1 cellular context compared by ENCODE assay signal in genomic region chr20:34706912-34707784, GRCh38.
TF ChIP-seq lines count a peak whose summit lies in the region.

No MANE protein-coding gene starts in this region.

TF ChIP-seq in HepG2, 621 proteins besides CTCF, POLR2A, EP300 and RAD21 (continued from another document and continues in another):
- TF ChIP-seq, protein P1, sequence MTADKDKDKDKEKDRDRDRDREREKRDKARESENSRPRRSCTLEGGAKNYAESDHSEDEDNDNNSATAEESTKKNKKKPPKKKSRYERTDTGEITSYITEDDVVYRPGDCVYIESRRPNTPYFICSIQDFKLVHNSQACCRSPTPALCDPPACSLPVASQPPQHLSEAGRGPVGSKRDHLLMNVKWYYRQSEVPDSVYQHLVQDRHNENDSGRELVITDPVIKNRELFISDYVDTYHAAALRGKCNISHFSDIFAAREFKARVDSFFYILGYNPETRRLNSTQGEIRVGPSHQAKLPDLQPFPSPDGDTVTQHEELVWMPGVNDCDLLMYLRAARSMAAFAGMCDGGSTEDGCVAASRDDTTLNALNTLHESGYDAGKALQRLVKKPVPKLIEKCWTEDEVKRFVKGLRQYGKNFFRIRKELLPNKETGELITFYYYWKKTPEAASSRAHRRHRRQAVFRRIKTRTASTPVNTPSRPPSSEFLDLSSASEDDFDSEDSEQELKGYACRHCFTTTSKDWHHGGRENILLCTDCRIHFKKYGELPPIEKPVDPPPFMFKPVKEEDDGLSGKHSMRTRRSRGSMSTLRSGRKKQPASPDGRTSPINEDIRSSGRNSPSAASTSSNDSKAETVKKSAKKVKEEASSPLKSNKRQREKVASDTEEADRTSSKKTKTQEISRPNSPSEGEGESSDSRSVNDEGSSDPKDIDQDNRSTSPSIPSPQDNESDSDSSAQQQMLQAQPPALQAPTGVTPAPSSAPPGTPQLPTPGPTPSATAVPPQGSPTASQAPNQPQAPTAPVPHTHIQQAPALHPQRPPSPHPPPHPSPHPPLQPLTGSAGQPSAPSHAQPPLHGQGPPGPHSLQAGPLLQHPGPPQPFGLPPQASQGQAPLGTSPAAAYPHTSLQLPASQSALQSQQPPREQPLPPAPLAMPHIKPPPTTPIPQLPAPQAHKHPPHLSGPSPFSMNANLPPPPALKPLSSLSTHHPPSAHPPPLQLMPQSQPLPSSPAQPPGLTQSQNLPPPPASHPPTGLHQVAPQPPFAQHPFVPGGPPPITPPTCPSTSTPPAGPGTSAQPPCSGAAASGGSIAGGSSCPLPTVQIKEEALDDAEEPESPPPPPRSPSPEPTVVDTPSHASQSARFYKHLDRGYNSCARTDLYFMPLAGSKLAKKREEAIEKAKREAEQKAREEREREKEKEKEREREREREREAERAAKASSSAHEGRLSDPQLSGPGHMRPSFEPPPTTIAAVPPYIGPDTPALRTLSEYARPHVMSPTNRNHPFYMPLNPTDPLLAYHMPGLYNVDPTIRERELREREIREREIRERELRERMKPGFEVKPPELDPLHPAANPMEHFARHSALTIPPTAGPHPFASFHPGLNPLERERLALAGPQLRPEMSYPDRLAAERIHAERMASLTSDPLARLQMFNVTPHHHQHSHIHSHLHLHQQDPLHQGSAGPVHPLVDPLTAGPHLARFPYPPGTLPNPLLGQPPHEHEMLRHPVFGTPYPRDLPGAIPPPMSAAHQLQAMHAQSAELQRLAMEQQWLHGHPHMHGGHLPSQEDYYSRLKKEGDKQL (CRISPR knock-in tag; IDR thresholded peaks at IDR 0.05; ENCODE audit: low read depth): no peak
- TF ChIP-seq RFXANK (CRISPR knock-in tag; IDR thresholded peaks at IDR 0.05) (peak; percentile 55; the same call in 1 of the 2 replicates), SSRP1 (CRISPR knock-in tag; IDR thresholded peaks at IDR 0.05) (0 out of 2 replicates have a peak, but pooled peaks have one; percentile 1), AKAP8 (CRISPR knock-in tag; IDR thresholded peaks at IDR 0.05) (no peak), ZBTB21 (CRISPR knock-in tag; IDR thresholded peaks at IDR 0.05) (no peak), MEF2D (CRISPR knock-in tag; IDR thresholded peaks at IDR 0.05) (peak; percentile 59; the same call in 1 of the 2 replicates), ZNF749 (CRISPR knock-in tag; IDR thresholded peaks at IDR 0.05; ENCODE audit: borderline replicate concordance) (0 out of 2 replicates have a peak, but pooled peaks have one; percentile 13), GTF3A (CRISPR knock-in tag; conservative IDR thresholded peaks at IDR 0.05) (no peak), RXRB (CRISPR knock-in tag; IDR thresholded peaks at IDR 0.05; ENCODE audit: borderline replicate concordance) (peak; percentile 91), ZNF75D (CRISPR knock-in tag; IDR thresholded peaks at IDR 0.05; ENCODE audit: borderline replicate concordance) (no peak), HDAC2 (CRISPR knock-in tag; IDR thresholded peaks at IDR 0.05) (peak; percentile 83), BORCS8-MEF2B (CRISPR knock-in tag; IDR thresholded peaks at IDR 0.05) (0 out of 2 replicates have a peak, but pooled peaks have one; percentile 18), THAP7 (CRISPR knock-in tag; IDR thresholded peaks at IDR 0.05) (peak; percentile 71), ZBTB49 (CRISPR knock-in tag; IDR thresholded peaks at IDR 0.05; ENCODE audit: borderline replicate concordance) (no peak), MAZ (IDR thresholded peaks at IDR 0.05; ENCODE audit: borderline replicate concordance, low read depth, low read length) (no peak), MAZ (CRISPR knock-in tag; IDR thresholded peaks at IDR 0.05; ENCODE audit: low read depth) (peak; percentile 40), DRAP1 (CRISPR knock-in tag; IDR thresholded peaks at IDR 0.05) (peak; percentile 65), AGO2 (optimal IDR thresholded peaks at IDR 0.05; ENCODE audit: low read depth, low read length) (no peak), CEBPZ (IDR thresholded peaks at IDR 0.05; ENCODE audit: low read length) (no peak), ZSCAN20 (CRISPR knock-in tag; IDR thresholded peaks at IDR 0.05; ENCODE audit: borderline replicate concordance) (0 out of 2 replicates have a peak, but pooled peaks have one; percentile 71), STAT6 (CRISPR knock-in tag; IDR thresholded peaks at IDR 0.05; ENCODE audit: borderline replicate concordance) (no peak), MYNN (CRISPR knock-in tag; IDR thresholded peaks at IDR 0.05; ENCODE audit: low read depth) (no peak), ZNF496 (CRISPR knock-in tag; IDR thresholded peaks at IDR 0.05; ENCODE audit: insufficient replicate concordance) (no peak), RARA (CRISPR knock-in tag; IDR thresholded peaks at IDR 0.05) (peak; percentile 81), CEBPB (IDR thresholded peaks at IDR 0.05; ENCODE audit: borderline replicate concordance, low read depth, low read length) (peak; percentile 33; the same call in 1 of the 2 replicates), ATF5 (CRISPR knock-in tag; IDR thresholded peaks at IDR 0.05; ENCODE audit: low read depth) (0 out of 2 replicates have a peak, but pooled peaks have one; percentile 31), ZNF451 (CRISPR knock-in tag; IDR thresholded peaks at IDR 0.05) (no peak), SALL1 (CRISPR knock-in tag; IDR thresholded peaks at IDR 0.05) (peak; percentile 86)
- TF ChIP-seq, protein P2, sequence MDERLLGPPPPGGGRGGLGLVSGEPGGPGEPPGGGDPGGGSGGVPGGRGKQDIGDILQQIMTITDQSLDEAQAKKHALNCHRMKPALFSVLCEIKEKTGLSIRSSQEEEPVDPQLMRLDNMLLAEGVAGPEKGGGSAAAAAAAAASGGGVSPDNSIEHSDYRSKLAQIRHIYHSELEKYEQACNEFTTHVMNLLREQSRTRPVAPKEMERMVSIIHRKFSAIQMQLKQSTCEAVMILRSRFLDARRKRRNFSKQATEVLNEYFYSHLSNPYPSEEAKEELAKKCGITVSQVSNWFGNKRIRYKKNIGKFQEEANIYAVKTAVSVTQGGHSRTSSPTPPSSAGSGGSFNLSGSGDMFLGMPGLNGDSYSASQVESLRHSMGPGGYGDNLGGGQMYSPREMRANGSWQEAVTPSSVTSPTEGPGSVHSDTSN (CRISPR knock-in tag; IDR thresholded peaks at IDR 0.05): 0 out of 2 replicates have a peak, but pooled peaks have one; percentile 16
- TF ChIP-seq, protein P3, sequence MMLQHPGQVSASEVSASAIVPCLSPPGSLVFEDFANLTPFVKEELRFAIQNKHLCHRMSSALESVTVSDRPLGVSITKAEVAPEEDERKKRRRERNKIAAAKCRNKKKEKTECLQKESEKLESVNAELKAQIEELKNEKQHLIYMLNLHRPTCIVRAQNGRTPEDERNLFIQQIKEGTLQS (CRISPR knock-in tag; IDR thresholded peaks at IDR 0.05): peak; percentile 37; the same call in 1 of the 2 replicates
- TF ChIP-seq, protein P4, sequence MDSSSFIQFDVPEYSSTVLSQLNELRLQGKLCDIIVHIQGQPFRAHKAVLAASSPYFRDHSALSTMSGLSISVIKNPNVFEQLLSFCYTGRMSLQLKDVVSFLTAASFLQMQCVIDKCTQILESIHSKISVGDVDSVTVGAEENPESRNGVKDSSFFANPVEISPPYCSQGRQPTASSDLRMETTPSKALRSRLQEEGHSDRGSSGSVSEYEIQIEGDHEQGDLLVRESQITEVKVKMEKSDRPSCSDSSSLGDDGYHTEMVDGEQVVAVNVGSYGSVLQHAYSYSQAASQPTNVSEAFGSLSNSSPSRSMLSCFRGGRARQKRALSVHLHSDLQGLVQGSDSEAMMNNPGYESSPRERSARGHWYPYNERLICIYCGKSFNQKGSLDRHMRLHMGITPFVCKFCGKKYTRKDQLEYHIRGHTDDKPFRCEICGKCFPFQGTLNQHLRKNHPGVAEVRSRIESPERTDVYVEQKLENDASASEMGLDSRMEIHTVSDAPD (CRISPR knock-in tag; IDR thresholded peaks at IDR 0.05): peak; percentile 70
